ENCODE assay signal across 22 cellular contexts in the genomic region with DNA sequence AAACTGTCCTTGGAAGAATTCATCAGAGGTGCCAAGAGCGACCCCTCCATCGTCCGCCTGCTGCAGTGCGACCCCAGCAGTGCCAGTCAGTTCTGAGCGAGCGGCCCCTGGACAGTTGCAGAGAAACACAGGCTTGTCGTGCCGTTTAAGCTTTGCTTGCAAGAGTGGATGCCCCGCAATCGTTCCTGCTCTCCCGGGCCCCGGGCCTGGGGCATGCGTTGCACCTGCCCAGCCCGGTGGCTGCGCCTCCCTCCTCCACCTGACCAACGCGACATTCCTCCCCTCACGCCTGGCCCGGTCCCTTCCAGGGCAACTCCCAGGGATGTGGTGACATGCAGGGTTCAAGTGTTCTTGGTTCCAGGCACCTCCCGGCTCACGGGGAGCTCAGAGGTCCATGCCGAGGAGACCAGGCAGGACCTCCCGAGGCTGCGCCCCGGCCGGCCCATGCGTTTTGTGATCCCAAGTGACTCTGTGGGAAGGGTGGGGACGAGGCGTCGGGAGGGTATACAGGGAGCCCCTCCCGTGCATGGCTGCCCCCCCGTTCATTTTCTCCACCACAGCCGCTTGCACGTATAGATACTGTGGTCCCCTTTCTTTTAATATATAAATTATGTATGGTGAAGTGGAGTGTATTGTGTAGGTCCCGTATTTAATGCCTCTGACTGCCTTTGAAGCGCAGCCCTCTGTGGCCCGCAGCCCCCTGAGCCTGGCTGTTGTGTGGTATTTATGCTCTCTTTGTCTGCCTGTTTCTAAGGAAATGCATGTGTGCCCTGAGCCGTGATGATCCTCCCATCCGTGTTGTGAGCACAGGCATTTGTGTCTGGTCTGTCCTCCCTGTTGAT. TPM values are rescaled to one million over a fixed set of nuclear protein-coding genes. Genes with fewer than 3 reads are reported as not detected.
DNase-seq lines count a peak whose midpoint lies in the region; ATAC-seq and TF ChIP-seq lines count a peak whose summit lies in the region.
"Had no signal": no experiment of that assay in that cellular context is flagged by ENCODE, and none has a peak within 500 bp of the region (broad histone marks: within the 10 kb centered on the region; RNA-seq: fewer than 3 reads in every experiment).

No MANE protein-coding gene starts in this region.

- POLR2A ChIA-PET in SK-N-SH (lab: Yijun Ruan, JAX), result no interaction called here

- H3K27me3 ChIP-seq in SK-N-SH (ENCODE audit: insufficient read depth) (no peaks in the 10 kb centered on the region), spleen (replicated peaks in 1 of 7) (peaks cover 0 to 5% (median 0%) of the 10 kb centered on the region in 7 donors)
- H3K27me3 ChIP-seq: SJSA1 had no signal

- no peaks in the 10 kb centered on the region for H3K79me2 ChIP-seq in SK-N-SH (ENCODE audit: insufficient read depth)

- TF ChIP-seq POLR2A in spleen (IDR thresholded peaks at IDR 0.05), result no peak

- no peak for ATAC-seq in SK-N-SH treated with all-trans-retinoic acid at 6 μM for 48 hours
- ATAC-seq in HG02884 (IDR thresholded peaks at IDR 0.05; ENCODE audit: unreplicated experiment), result no peak
- ATAC-seq: activated T-cell treated with anti-CD3 and anti-CD28 coated beads, Interleukin-2, amount 50 U/mL, for 72 hours; heart right ventricle; left colon; naive thymus-derived CD8-positive, alpha-beta T cell had no signal

- H3K9ac ChIP-seq in SK-N-SH, result no peak overlapping the region
- H3K9ac ChIP-seq: KMS-11 had no signal

- H3K9me2 ChIP-seq in SK-N-SH, result no peaks in the 10 kb centered on the region

- TF ChIP-seq RAD21 in SK-N-SH (IDR thresholded peaks at IDR 0.05; ENCODE audit: low read length), result no peak

- H3K9me3 ChIP-seq in SK-N-SH (no peaks in the 10 kb centered on the region), spleen (no peaks in the 10 kb centered on the region)
- H3K9me3 ChIP-seq: heart right ventricle, SJSA1 had no signal

- TF ChIP-seq EP300 in SK-N-SH (IDR thresholded peaks at IDR 0.05; ENCODE audit: borderline replicate concordance in 1 of 2, low read depth in 1 of 2, low read length in 1 of 2), result no peak

- H3K4me2 ChIP-seq in SK-N-SH, result no peak overlapping the region
- H3K4me2 ChIP-seq: KMS-11 had no signal

- no peaks in the 10 kb centered on the region for H4K20me1 ChIP-seq in SK-N-SH (ENCODE audit: insufficient read depth)

- peaks cover 0 to 3% of the 10 kb centered on the region in 2 experiments; a peak in 1 of 4 replicates for H3K4me1 ChIP-seq in SK-N-SH (ENCODE audit: control insufficient read depth in 1 of 2, insufficient read depth in 2 of 2, low read depth in 1 of 2, low read length in 1 of 2)
- H3K4me1 ChIP-seq in spleen, result peaks cover 0 to 12% (median 7%) of the 10 kb centered on the region in 6 donors

- DNase-seq in SK-N-SH (peak; percentile 31), amniotic epithelial cell (ENCODE audit: low read depth) (peak; percentile 23), kidney glomerular epithelial cell (lab: John Stamatoyannopoulos, UW) (peak; percentile 78), spleen (peak; percentile 70), HuH-7 (ENCODE audit: low spot score) (no peak), HK-2 (ENCODE audit: unreplicated experiment) (no peak)
- DNase-seq: activated CD4-positive, alpha-beta T cell treated with anti-CD3 and anti-CD28 coated beads for 48 hours; activated naive CD4-positive, alpha-beta T cell treated with anti-CD3 and anti-CD28 coated beads, Interleukin-2, amount 10 ng/mL, durations not matched to agents 7 days and 5 days; activated T-cell treated with anti-CD3 and anti-CD28 coated beads, Interleukin-2, amount 50 U/mL, for 72 hours; anterior cingulate cortex; GF-D8; heart right ventricle; left colon; mesendoderm; naive thymus-derived CD8-positive, alpha-beta T cell; NCI-H1436; T-helper 2 cell had no signal

- TF ChIP-seq CTCF in SK-N-SH (IDR thresholded peaks at IDR 0.05) (no peak), spleen (IDR thresholded peaks at IDR 0.05 in 8 of 11, conservative IDR thresholded peaks at IDR 0.05 in 3 of 11) (no peak)

- WGBS in SK-N-SH (ENCODE audit: low lambda C conversion rate), result 96% methylated on average over 39 of the region's 39 CpGs
- 87 to 95% (median 92%) methylated on average over 28 to 39 of the region's 39 CpGs for WGBS in spleen, 5 donors

- H3K4me3 ChIP-seq in SK-N-SH (ENCODE audit: low read depth in 2 of 2, low read length in 1 of 2), result no peak overlapping the region
- no peak overlapping the region for H3K4me3 ChIP-seq in spleen
- H3K4me3 ChIP-seq: heart right ventricle, SJSA1 had no signal

- CTCF ChIA-PET in SK-N-SH (lab: Yijun Ruan, JAX), result interaction anchor here (0.9 to 8.3 kb wide), 8 partner anchors 8 to 443 kb away, joined by 3 to 69 read pairs (median 10); no protein-coding TSS in a partner anchor

- H2AFZ ChIP-seq in SK-N-SH (ENCODE audit: low read depth), result no peak overlapping the region

- H3K36me3 ChIP-seq in SK-N-SH (replicated peaks in 1 of 2; ENCODE audit: control insufficient read depth in 1 of 2, insufficient read depth in 2 of 2, low read length in 1 of 2), result peaks cover 0 to 16% of the 10 kb centered on the region in 2 experiments
- peaks cover 3 to 69% (median 45%) of the 10 kb centered on the region in 6 donors for H3K36me3 ChIP-seq in spleen

- H3F3A ChIP-seq in SK-N-SH (replicated peaks; ENCODE audit: insufficient read depth), result no peaks in the 10 kb centered on the region

- H3K27ac ChIP-seq in SK-N-SH (ENCODE audit: low read depth in 2 of 2, low read length in 1 of 2) (no peak overlapping the region), spleen (peak overlapping the region in 4 of 8 donors; percentile 39 to 64 (median 41))
- H3K27ac ChIP-seq: 22Rv1, heart right ventricle, KMS-11, SJSA1 had no signal

- intact Hi-C loops in spleen (cut with DNase I; ENCODE audit: low total_unique reads), result no loop called here

TF ChIP-seq in SK-N-SH, 30 proteins besides CTCF, POLR2A, EP300 and RAD21 (continues in another document):
- no peak for TF ChIP-seq POLR2AphosphoS5 (IDR thresholded peaks at IDR 0.05; ENCODE audit: low read depth, low read length)
- no peak for TF ChIP-seq NRF1 (IDR thresholded peaks at IDR 0.05; ENCODE audit: low read depth, low read length)
- TF ChIP-seq SIN3A (IDR thresholded peaks at IDR 0.05; ENCODE audit: borderline replicate concordance, low read depth, low read length), result no peak
- no peak for TF ChIP-seq NFIC (IDR thresholded peaks at IDR 0.05; ENCODE audit: borderline replicate concordance)
- TF ChIP-seq GABPA (IDR thresholded peaks at IDR 0.05; ENCODE audit: low read depth), result no peak
- no peak for TF ChIP-seq MEF2A (IDR thresholded peaks at IDR 0.05; ENCODE audit: borderline replicate concordance, low read depth)
- TF ChIP-seq, protein P1, sequence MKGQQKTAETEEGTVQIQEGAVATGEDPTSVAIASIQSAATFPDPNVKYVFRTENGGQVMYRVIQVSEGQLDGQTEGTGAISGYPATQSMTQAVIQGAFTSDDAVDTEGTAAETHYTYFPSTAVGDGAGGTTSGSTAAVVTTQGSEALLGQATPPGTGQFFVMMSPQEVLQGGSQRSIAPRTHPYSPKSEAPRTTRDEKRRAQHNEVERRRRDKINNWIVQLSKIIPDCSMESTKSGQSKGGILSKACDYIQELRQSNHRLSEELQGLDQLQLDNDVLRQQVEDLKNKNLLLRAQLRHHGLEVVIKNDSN (IDR thresholded peaks at IDR 0.05; ENCODE audit: borderline replicate concordance, low read depth), result no peak
- TF ChIP-seq, protein P2, sequence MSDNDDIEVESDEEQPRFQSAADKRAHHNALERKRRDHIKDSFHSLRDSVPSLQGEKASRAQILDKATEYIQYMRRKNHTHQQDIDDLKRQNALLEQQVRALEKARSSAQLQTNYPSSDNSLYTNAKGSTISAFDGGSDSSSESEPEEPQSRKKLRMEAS (IDR thresholded peaks at IDR 0.05; ENCODE audit: low read depth), result no peak

TF ChIP-seq in SK-N-SH treated with all-trans-retinoic acid at 6 μM for 48 hours, 23 proteins besides CTCF, POLR2A, EP300 and RAD21 (continues in another document):
- no peak for TF ChIP-seq GLIS3 (CRISPR knock-in tag; IDR thresholded peaks at IDR 0.05)
- no peak for TF ChIP-seq ARNTL (CRISPR knock-in tag; IDR thresholded peaks at IDR 0.05; ENCODE audit: borderline replicate concordance, low read depth)
- TF ChIP-seq, protein P3, sequence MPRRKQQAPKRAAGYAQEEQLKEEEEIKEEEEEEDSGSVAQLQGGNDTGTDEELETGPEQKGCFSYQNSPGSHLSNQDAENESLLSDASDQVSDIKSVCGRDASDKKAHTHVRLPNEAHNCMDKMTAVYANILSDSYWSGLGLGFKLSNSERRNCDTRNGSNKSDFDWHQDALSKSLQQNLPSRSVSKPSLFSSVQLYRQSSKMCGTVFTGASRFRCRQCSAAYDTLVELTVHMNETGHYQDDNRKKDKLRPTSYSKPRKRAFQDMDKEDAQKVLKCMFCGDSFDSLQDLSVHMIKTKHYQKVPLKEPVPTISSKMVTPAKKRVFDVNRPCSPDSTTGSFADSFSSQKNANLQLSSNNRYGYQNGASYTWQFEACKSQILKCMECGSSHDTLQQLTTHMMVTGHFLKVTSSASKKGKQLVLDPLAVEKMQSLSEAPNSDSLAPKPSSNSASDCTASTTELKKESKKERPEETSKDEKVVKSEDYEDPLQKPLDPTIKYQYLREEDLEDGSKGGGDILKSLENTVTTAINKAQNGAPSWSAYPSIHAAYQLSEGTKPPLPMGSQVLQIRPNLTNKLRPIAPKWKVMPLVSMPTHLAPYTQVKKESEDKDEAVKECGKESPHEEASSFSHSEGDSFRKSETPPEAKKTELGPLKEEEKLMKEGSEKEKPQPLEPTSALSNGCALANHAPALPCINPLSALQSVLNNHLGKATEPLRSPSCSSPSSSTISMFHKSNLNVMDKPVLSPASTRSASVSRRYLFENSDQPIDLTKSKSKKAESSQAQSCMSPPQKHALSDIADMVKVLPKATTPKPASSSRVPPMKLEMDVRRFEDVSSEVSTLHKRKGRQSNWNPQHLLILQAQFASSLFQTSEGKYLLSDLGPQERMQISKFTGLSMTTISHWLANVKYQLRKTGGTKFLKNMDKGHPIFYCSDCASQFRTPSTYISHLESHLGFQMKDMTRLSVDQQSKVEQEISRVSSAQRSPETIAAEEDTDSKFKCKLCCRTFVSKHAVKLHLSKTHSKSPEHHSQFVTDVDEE (CRISPR knock-in tag; IDR thresholded peaks at IDR 0.05), result no peak
- TF ChIP-seq CREB5 (CRISPR knock-in tag; IDR thresholded peaks at IDR 0.05; ENCODE audit: low read depth), result no peak
- no peak for TF ChIP-seq ZC3H10 (CRISPR knock-in tag; IDR thresholded peaks at IDR 0.05)

RNA-seq across cellular contexts. Expression of gene ODC1, which starts 21.2 kb away (rescaled TPM):
- polyA plus RNA-seq in SK-N-SH (2012; rRNA removed), result 253 and 273 TPM in 2 replicates
- polyA plus RNA-seq in SK-N-SH (2012; cell fraction: cytosol; rRNA removed), result 286 and 365 TPM in 2 replicates
- polyA plus RNA-seq in SK-N-SH (2012; cell fraction: nucleus; rRNA removed), result 192 and 200 TPM in 2 replicates
- total RNA-seq in spleen, result 10 to 100 TPM; 28.9 to 84.3 (median 62.8) TPM
- polyA plus RNA-seq in spleen, result 10 to 100 TPM; 38.0 to 78.1 (median 65.3) TPM

Comparison
In these comparisons a context has a peak if more than half of its experiments do, and no peak if none do; other contexts are left out.
1. DNase-seq: peak in SK-N-SH (single experiment), amniotic epithelial cell (single experiment), kidney glomerular epithelial cell (single experiment) and spleen (single experiment); none in HuH-7 (single experiment) and HK-2 (single experiment).